Comparison of ENCODE assay signal across 24 cellular contexts in the genomic region with DNA sequence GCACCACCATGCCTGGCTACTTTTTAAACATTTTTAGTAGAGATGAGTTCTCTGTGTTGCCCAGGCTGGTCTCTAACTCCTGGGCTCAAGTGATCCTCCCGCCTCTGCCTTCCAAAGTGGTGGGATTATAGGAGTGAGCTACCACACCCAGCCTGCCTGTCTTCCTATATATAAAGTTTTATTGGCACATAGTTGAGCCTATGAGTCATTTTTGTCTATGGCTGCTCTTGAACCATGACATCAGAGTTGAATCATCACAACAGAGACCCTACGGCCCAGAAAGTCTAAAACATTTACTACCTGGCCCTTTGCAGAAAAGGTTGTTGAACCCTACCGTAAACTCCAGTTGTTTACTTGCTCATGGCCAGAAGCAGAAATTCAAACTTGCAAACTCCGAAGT. TPM values are rescaled to one million over a fixed set of nuclear protein-coding genes. Genes with fewer than 3 reads are reported as not detected.
DNase-seq lines count a peak whose midpoint lies in the region; ATAC-seq, FAIRE-seq and TF ChIP-seq lines count a peak whose summit lies in the region.
"Had no signal": no experiment of that assay in that cellular context is flagged by ENCODE, and none has a peak within 500 bp of the region (broad histone marks: within the 10 kb centered on the region; RNA-seq: fewer than 3 reads in every experiment).

No MANE protein-coding gene starts in this region.

- no peaks in the 10 kb centered on the region for H3K79me2 ChIP-seq in trophoblast cell (ENCODE audit: control insufficient read depth, insufficient read depth, low read length, poor library complexity)

- H3K14ac ChIP-seq in trophoblast cell (ENCODE audit: low read length) = no peak overlapping the region

- no peak overlapping the region for H3K23ac ChIP-seq in trophoblast cell (ENCODE audit: low read length)

- no peak overlapping the region for H3K4ac ChIP-seq in trophoblast cell (ENCODE audit: low read depth, low read length)

- H3K18ac ChIP-seq in trophoblast cell (ENCODE audit: low read length) = no peak overlapping the region

- H3K36me3 ChIP-seq in A673 (ENCODE audit: insufficient read depth, low read length, poor library complexity, severe bottlenecking) (no peaks in the 10 kb centered on the region), trophoblast cell (ENCODE audit: control insufficient read depth in 1 of 2, insufficient read depth in 2 of 2, low read length in 2 of 2) (no peaks in the 10 kb centered on the region)
- H3K36me3 ChIP-seq: BLaER1 treated with 17β-estradiol and CSF1 and Interleukin-3, amounts not matched to agents 10 nM and 100 nM; left lung; sigmoid colon; suprapubic skin had no signal

- TF ChIP-seq EP300 in A549 (IDR thresholded peaks at IDR 0.05) = no peak

- no peaks in the 10 kb centered on the region for H3K79me1 ChIP-seq in trophoblast cell (ENCODE audit: low read length)

- TF ChIP-seq POLR2A in A549 (IDR thresholded peaks at IDR 0.05; ENCODE audit: low read length) = no peak

- no peak overlapping the region for H4K91ac ChIP-seq in trophoblast cell (ENCODE audit: low read depth, low read length)

- H2BK120ac ChIP-seq in trophoblast cell (ENCODE audit: insufficient read depth, low read length, poor library complexity) = no peak overlapping the region

- H3K4me1 ChIP-seq in A549 (no peaks in the 10 kb centered on the region), A673 (ENCODE audit: insufficient read depth, low read length, poor library complexity, severe bottlenecking) (no peaks in the 10 kb centered on the region), trophoblast cell (ENCODE audit: control insufficient read depth in 1 of 2, insufficient read depth in 2 of 2, low read length in 2 of 2) (peaks cover 0 to 2% of the 10 kb centered on the region in 2 experiments)
- H3K4me1 ChIP-seq: body of pancreas, sigmoid colon, suprapubic skin had no signal

- H2BK12ac ChIP-seq in trophoblast cell (ENCODE audit: low read length) = no peak overlapping the region

- BruUV-seq in A673 (replicated peaks; lab: Mats Ljungman, UMichigan) = no TSS peak

- H2AK5ac ChIP-seq in trophoblast cell (ENCODE audit: low read length) = no peak overlapping the region

- CTCF ChIA-PET in A549 (lab: Yijun Ruan, JAX) (interaction anchor here (0.6 to 2.4 kb wide), 2 partner anchors 9 to 176 kb away, joined by 3 to 9 read pairs; no protein-coding TSS in a partner anchor), A673 (lab: Charles Lee) (no interaction called here)

- H3K4me2 ChIP-seq in A549 (no peak overlapping the region), trophoblast cell (ENCODE audit: low read length) (no peak overlapping the region)
- H3K4me2 ChIP-seq: BLaER1 treated with 17β-estradiol and CSF1 and Interleukin-3, amounts not matched to agents 10 nM and 100 nM had no signal

- POLR2A ChIA-PET in A549 (lab: Yijun Ruan, JAX) = interaction anchor here (1.0 kb wide), 1 partner anchor 23 kb away, joined by 3 read pairs; the partner anchor contains the start of gene ROGDI
- POLR2A ChIA-PET in A673 (lab: Charles Lee; ENCODE audit: low non-redundant PET) = no interaction called here

- no peak for ATAC-seq in A549
- ATAC-seq: body of pancreas, left lung, T-cell had no signal

- 63% methylated on average over 4 of the region's 4 CpGs for WGBS in A549 (ENCODE audit: missing lambda C conversion rate)
- WGBS in trophoblast cell (ENCODE audit: extremely low coverage, insufficient coverage, insufficient read length) = no CpG with 5 or more reads among the region's 4 CpGs

- H3K27ac ChIP-seq in A549 = no peak overlapping the region
- no peak overlapping the region for H3K27ac ChIP-seq in A673 (ENCODE audit: low read depth, low read length, poor library complexity, severe bottlenecking)
- H3K27ac ChIP-seq in trophoblast cell (ENCODE audit: low read depth, low read length) = no peak overlapping the region
- H3K27ac ChIP-seq: BLaER1 treated with 17β-estradiol and CSF1 and Interleukin-3, amounts not matched to agents 10 nM and 100 nM; body of pancreas; left lung; sigmoid colon; suprapubic skin had no signal

- no peak for FAIRE-seq in A549 (lab: Jason Lieb, UNC)
- FAIRE-seq: GM18507, TTC549 had no signal

- no peak overlapping the region for H2BK5ac ChIP-seq in trophoblast cell (ENCODE audit: low read depth, low read length, poor library complexity)

- H4K12ac ChIP-seq in trophoblast cell (ENCODE audit: low read depth, low read length) = no peak overlapping the region

- H3K4me3 ChIP-seq in A549 = no peak overlapping the region
- no peak overlapping the region for H3K4me3 ChIP-seq in epithelial cell of esophagus (ENCODE audit: low read length)
- no peak overlapping the region for H3K4me3 ChIP-seq in A673 (ENCODE audit: low read depth, low read length, poor library complexity, severe bottlenecking)
- H3K4me3 ChIP-seq in trophoblast cell (ENCODE audit: low read depth, low read length) = no peak overlapping the region
- H3K4me3 ChIP-seq: BLaER1 treated with 17β-estradiol and CSF1 and Interleukin-3, amounts not matched to agents 10 nM and 100 nM; body of pancreas; left lung; sigmoid colon; suprapubic skin had no signal

- no peak overlapping the region for H3K9ac ChIP-seq in trophoblast cell (ENCODE audit: low read length)
- H3K9ac ChIP-seq: BLaER1 treated with 17β-estradiol and CSF1 and Interleukin-3, amounts not matched to agents 10 nM and 100 nM had no signal

- H3K27me3 ChIP-seq in A673 (replicated peaks; ENCODE audit: insufficient read depth, low read depth, low read length, poor library complexity) (no peaks in the 10 kb centered on the region), trophoblast cell (ENCODE audit: insufficient read depth, low read length) (no peaks in the 10 kb centered on the region)
- H3K27me3 ChIP-seq: BLaER1 treated with 17β-estradiol and CSF1 and Interleukin-3, amounts not matched to agents 10 nM and 100 nM; body of pancreas; left lung; sigmoid colon; suprapubic skin had no signal

- no peaks in the 10 kb centered on the region for H3K9me3 ChIP-seq in A549
- no peaks in the 10 kb centered on the region for H3K9me3 ChIP-seq in A673 (ENCODE audit: low read depth, low read length, poor library complexity, severe bottlenecking)
- H3K9me3 ChIP-seq in trophoblast cell (ENCODE audit: insufficient read depth, low read depth, low read length) = peaks cover 7% of the 10 kb centered on the region
- H3K9me3 ChIP-seq: body of pancreas, left lung, sigmoid colon, suprapubic skin had no signal

- intact Hi-C loops in A673 (cut with micrococcal nuclease; ENCODE audit: unreplicated experiment) = no loop called here

- no peak overlapping the region for H2AFZ ChIP-seq in trophoblast cell (ENCODE audit: insufficient read depth, low read length, poor library complexity)

- DNase-seq in A549 (ENCODE audit: low read depth in 1 of 2, low spot score in 1 of 2) = peak in 1 of 2 experiments; percentile 35
- peak; percentile 53 for DNase-seq in LoVo (ENCODE audit: low spot score)
- peak; percentile 31 for DNase-seq in epithelial cell of esophagus (ENCODE audit: low read depth)
- DNase-seq in activated gamma-delta T cell treated with Interleukin-2 at 50 U/mL for 16 hours = no peak
- DNase-seq in A673 (ENCODE audit: low spot score) = no peak
- DNase-seq in trophoblast cell = no peak
- DNase-seq: ACHN; activated CD4-positive, alpha-beta T cell treated with anti-CD3 and anti-CD28 coated beads for 4 hours; activated naive CD8-positive, alpha-beta T cell treated with anti-CD3 and anti-CD28 coated beads for 36 hours; body of pancreas; effector memory CD4-positive, alpha-beta T cell; HFFc6; left lung; NCI-H1417 treated with DMSO at 0.1 percent for 48 hours; NCI-H526; SHP77; sigmoid colon; T-cell had no signal

- H4K8ac ChIP-seq in trophoblast cell (ENCODE audit: low read depth, low read length) = no peak overlapping the region

- no peak for TF ChIP-seq RAD21 in A549 (conservative IDR thresholded peaks at IDR 0.05 in 1 of 2, IDR thresholded peaks at IDR 0.05 in 1 of 2)

- TF ChIP-seq CTCF in A549 (IDR thresholded peaks at IDR 0.05) (no peak), epithelial cell of esophagus (IDR thresholded peaks at IDR 0.05; ENCODE audit: insufficient read depth, low read depth, low read length, missing control alignments) (no peak), A673 (conservative IDR thresholded peaks at IDR 0.05; ENCODE audit: low read depth, low read length) (no peak)

RNA-seq across cellular contexts. Expression of gene SEPTIN12, which starts 7.9 kb away (rescaled TPM):
- polyA plus RNA-seq in A549 (2011; rRNA removed) = not detected in 2 replicates
- 0.03 TPM in 1 of 2 replicates, not detected in the other for polyA plus RNA-seq in A549 (2012; cell fraction: cytosol; rRNA removed)
- polyA plus RNA-seq in A549 (2012; cell fraction: nucleus; rRNA removed) = 0.54 and 0.61 TPM in 2 replicates
- polyA plus RNA-seq in A549 (2017; fragmentation: RNase III; extraction: RNeasy Plus Mini Kit Qiagen cat#74134 plus additional on column Dnase treatment) = 0.14 TPM in 1 of 3 replicates, not detected in the others
- not detected in 2 replicates for polyA minus RNA-seq in A549 (2011; rRNA and poly(A)+ RNA removed)
- not detected in 2 replicates for total RNA-seq in A673 (2021)
- 0.27 and 0.42 TPM in 2 replicates for polyA plus RNA-seq in trophoblast cell (2013)
- total RNA-seq: activated naive CD8-positive, alpha-beta T cell treated with anti-CD3 and anti-CD28 coated beads for 36 hours; activated T-helper 1 cell treated with anti-CD3 and anti-CD28 coated beads, Interleukin-12 subunit alpha, Interleukin-12 subunit beta, Interleukin-2, Interleukin-4 antibody, amounts not matched to agents 30 ng/mL and 10 ng/mL and 1 ng/mL, durations not matched to agents 14 hours and 24 hours and 36 hours; body of pancreas; HFFc6; left lung; sigmoid colon; suprapubic skin; T-cell had no signal

RNA-seq across cellular contexts. Expression of gene ZNF500, which starts 13.3 kb away (rescaled TPM):
- polyA plus RNA-seq in A549 (2011; rRNA removed) = 4.6 and 4.7 TPM in 2 replicates
- 5.5 and 8.8 TPM in 2 replicates for polyA plus RNA-seq in A549 (2012; cell fraction: cytosol; rRNA removed)
- polyA plus RNA-seq in A549 (2012; cell fraction: nucleus; rRNA removed) = 18.1 and 24.3 TPM in 2 replicates
- 5.2 to 6.7 TPM (median 6.4 TPM) in 3 replicates for polyA plus RNA-seq in A549 (2017; fragmentation: RNase III; extraction: RNeasy Plus Mini Kit Qiagen cat#74134 plus additional on column Dnase treatment)
- 6.6 and 8.1 TPM in 2 replicates for polyA minus RNA-seq in A549 (2011; rRNA and poly(A)+ RNA removed)
- 16.8 and 19.1 TPM in 2 replicates for total RNA-seq in A673 (2021)
- polyA plus RNA-seq in trophoblast cell (2013) = 5.0 and 5.6 TPM in 2 replicates

RNA-seq across cellular contexts. Expression of gene SMIM22, which starts 14.9 kb away (rescaled TPM):
- polyA plus RNA-seq in A549 (2011; rRNA removed) = not detected in 2 replicates
- polyA plus RNA-seq in A549 (2012; cell fraction: cytosol; rRNA removed) = not detected in 2 replicates
- not detected in 2 replicates for polyA plus RNA-seq in A549 (2012; cell fraction: nucleus; rRNA removed)
- polyA plus RNA-seq in A549 (2017; fragmentation: RNase III; extraction: RNeasy Plus Mini Kit Qiagen cat#74134 plus additional on column Dnase treatment) = not detected in 3 replicates
- not detected in 2 replicates for polyA minus RNA-seq in A549 (2011; rRNA and poly(A)+ RNA removed)
- total RNA-seq in A673 (2021) = not detected in 2 replicates
- not detected in 2 replicates for polyA plus RNA-seq in trophoblast cell (2013)
- total RNA-seq: activated naive CD8-positive, alpha-beta T cell treated with anti-CD3 and anti-CD28 coated beads for 36 hours; activated T-helper 1 cell treated with anti-CD3 and anti-CD28 coated beads, Interleukin-12 subunit alpha, Interleukin-12 subunit beta, Interleukin-2, Interleukin-4 antibody, amounts not matched to agents 30 ng/mL and 10 ng/mL and 1 ng/mL, durations not matched to agents 14 hours and 24 hours and 36 hours; HFFc6; sigmoid colon; T-cell had no signal
- polyA plus RNA-seq: neural cell had no signal

RNA-seq across cellular contexts. Expression of gene ROGDI, which starts 22.2 kb away (rescaled TPM):
- 7.2 and 7.9 TPM in 2 replicates for polyA plus RNA-seq in A549 (2011; rRNA removed)
- 20.6 and 27.4 TPM in 2 replicates for polyA plus RNA-seq in A549 (2012; cell fraction: cytosol; rRNA removed)
- polyA plus RNA-seq in A549 (2012; cell fraction: nucleus; rRNA removed) = 57.1 and 63.8 TPM in 2 replicates
- 12.4 to 18.9 TPM (median 15.1 TPM) in 3 replicates for polyA plus RNA-seq in A549 (2017; fragmentation: RNase III; extraction: RNeasy Plus Mini Kit Qiagen cat#74134 plus additional on column Dnase treatment)
- 9.3 and 9.4 TPM in 2 replicates for polyA minus RNA-seq in A549 (2011; rRNA and poly(A)+ RNA removed)
- 2.9 and 3.3 TPM in 2 replicates for total RNA-seq in A673 (2021)
- polyA plus RNA-seq in trophoblast cell (2013) = 24.5 and 24.6 TPM in 2 replicates

RNA-seq across cellular contexts. Expression of gene DNAAF8, which starts 45.9 kb away (rescaled TPM):
- polyA plus RNA-seq in A549 (2011; rRNA removed) = 1.6 and 1.7 TPM in 2 replicates
- 1.1 TPM in 2 replicates for polyA plus RNA-seq in A549 (2012; cell fraction: cytosol; rRNA removed)
- 0.58 and 1.2 TPM in 2 replicates for polyA plus RNA-seq in A549 (2012; cell fraction: nucleus; rRNA removed)
- 0.73 to 1.6 TPM (median 0.89 TPM) in 3 replicates for polyA plus RNA-seq in A549 (2017; fragmentation: RNase III; extraction: RNeasy Plus Mini Kit Qiagen cat#74134 plus additional on column Dnase treatment)
- 0.49 and 1.6 TPM in 2 replicates for polyA minus RNA-seq in A549 (2011; rRNA and poly(A)+ RNA removed)
- total RNA-seq in A673 (2021) = 0.15 and 0.72 TPM in 2 replicates
- polyA plus RNA-seq in trophoblast cell (2013) = 0.42 and 0.55 TPM in 2 replicates
- total RNA-seq: activated T-helper 1 cell treated with anti-CD3 and anti-CD28 coated beads, Interleukin-12 subunit alpha, Interleukin-12 subunit beta, Interleukin-2, Interleukin-4 antibody, amounts not matched to agents 30 ng/mL and 10 ng/mL and 1 ng/mL, durations not matched to agents 14 hours and 24 hours and 36 hours had no signal

Comparison
In these comparisons a context has a peak if more than half of its experiments do, and no peak if none do; other contexts are left out.
1. DNase-seq: peak in LoVo (single experiment) and epithelial cell of esophagus (single experiment); none in activated gamma-delta T cell treated with Interleukin-2 at 50 U/mL for 16 hours (single experiment), A673 (single experiment) and trophoblast cell (0 of 2).